23 cellular contexts compared by ENCODE assay signal in the genomic region with DNA sequence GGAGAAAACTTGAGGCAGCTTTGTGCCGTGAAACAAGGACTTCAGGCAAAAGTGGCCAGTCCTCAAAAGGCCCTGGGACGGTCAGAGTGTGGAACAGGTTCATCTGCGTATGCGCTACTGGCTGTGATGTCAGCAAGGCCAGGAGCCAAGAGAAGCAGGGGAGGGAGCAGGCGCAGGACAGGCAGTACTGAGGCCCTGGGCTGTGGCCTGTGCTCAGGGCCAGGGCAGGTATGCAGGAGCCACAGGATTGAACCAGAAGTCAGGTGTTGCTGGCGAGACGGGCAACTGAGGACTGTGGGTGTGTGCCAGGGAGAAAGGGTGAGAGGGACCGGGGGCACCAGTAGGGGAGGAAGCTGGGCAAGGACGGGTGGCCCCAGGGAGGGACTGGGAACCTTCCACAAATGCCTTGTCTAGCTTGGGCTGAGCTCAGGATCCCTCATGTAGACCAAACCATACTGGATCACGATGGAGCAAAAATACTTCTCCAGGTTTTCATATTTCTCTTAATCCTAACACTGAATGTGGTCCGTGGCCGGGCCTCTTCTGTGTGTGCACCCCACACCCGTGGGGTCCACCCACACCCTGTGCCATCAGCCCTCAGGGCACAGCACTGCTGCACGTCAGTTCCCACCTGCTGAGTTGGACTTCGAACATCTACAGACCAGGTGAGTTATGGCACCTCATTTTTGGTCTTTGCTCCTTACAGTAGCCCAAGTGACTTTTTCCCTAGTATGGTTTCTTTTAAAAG. TPM values are rescaled to one million over a fixed set of nuclear protein-coding genes. Genes with fewer than 3 reads are reported as not detected.
DNase-seq lines count a peak whose midpoint lies in the region; ATAC-seq, FAIRE-seq and TF ChIP-seq lines count a peak whose summit lies in the region.
"Had no signal": no experiment of that assay in that cellular context is flagged by ENCODE, and none has a peak within 500 bp of the region (broad histone marks: within the 10 kb centered on the region; RNA-seq: fewer than 3 reads in every experiment).

No MANE protein-coding gene starts in this region.

- peaks cover 9 to 15% of the 10 kb centered on the region in 2 donors for H3K36me3 ChIP-seq in thyroid gland
- H3K36me3 ChIP-seq: BE2C, MG63 had no signal

- H3K4me1 ChIP-seq in thyroid gland: no peaks in the 10 kb centered on the region
- H3K4me1 ChIP-seq: SJSA1 had no signal

- H3K4me3 Mint-ChIP-seq in chondrocyte (ENCODE audit: unreplicated experiment) (no peak overlapping the region), T-helper 17 cell (no peak overlapping the region)

- H3K4me3 ChIP-seq in thyroid gland (replicated peaks in 1 of 3): no peak overlapping the region
- H3K4me3 ChIP-seq: MG63, SJSA1 had no signal

- WGBS in thyroid gland, 2 donors: 87 to 93% methylated on average over 15 of the region's 15 CpGs

- TF ChIP-seq CTCF in GM13977 (IDR thresholded peaks at IDR 0.05; ENCODE audit: extremely low read depth, insufficient read depth, missing control alignments) (no peak), chondrocyte (IDR thresholded peaks at IDR 0.05) (no peak), thyroid gland (IDR thresholded peaks at IDR 0.05) (no peak)

- H3K9me3 Mint-ChIP-seq in chondrocyte (ENCODE audit: low read depth): no peaks in the 10 kb centered on the region

- no peak for FAIRE-seq in GM19239 (lab: Jason Lieb, UNC)
- FAIRE-seq: A204.1, D721Med had no signal

- in situ Hi-C loops in GM13977 (cut with MboI; ENCODE audit: low pct_unique_long_range_greater_than_20kb, low sequenced_read_pairs, unreplicated experiment): no loop called here

- intact Hi-C loops in thyroid gland (cut with DNase I): no loop called here

- peaks cover 29% of the 10 kb centered on the region for H3K36me3 Mint-ChIP-seq in chondrocyte (ENCODE audit: low read depth)
- H3K36me3 Mint-ChIP-seq in T-helper 17 cell (ENCODE audit: low read depth): no peaks in the 10 kb centered on the region

- H3K9me3 ChIP-seq in thyroid gland (no peaks in the 10 kb centered on the region), T-helper 17 cell (ENCODE audit: control insufficient read depth, low read length, poor library complexity, severe bottlenecking) (no peaks in the 10 kb centered on the region)
- H3K9me3 ChIP-seq: BE2C, MG63, SJSA1 had no signal

- no peaks in the 10 kb centered on the region for H3K27me3 ChIP-seq in thyroid gland
- H3K27me3 ChIP-seq: BE2C, MG63, SJSA1 had no signal

- H3K27ac ChIP-seq in thyroid gland: no peak overlapping the region
- H3K27ac ChIP-seq: SJSA1 had no signal

- DNase-seq in GM13977 (ENCODE audit: low spot score) (peak; percentile 7), chondrocyte (ENCODE audit: low spot score) (peak; percentile 68), mesenteric fat pad (ENCODE audit: low spot score) (peak; percentile 67), thyroid gland (peak; percentile 15 to 31), H4 (ENCODE audit: low spot score) (no peak), GM19239 (ENCODE audit: insufficient read length, low spot score) (no peak), T-helper 17 cell (no peak)
- DNase-seq: BE2C, DMS53, EL, GF-D8, GOT3, MG63, NCI-H1048, NCI-H1417 treated with DMSO at 0.1 percent for 48 hours, NCI-H187, NCI-H446 treated with DMSO at 0.1 percent for 48 hours, NCI-H526 treated with DMSO at 0.1 percent for 48 hours, OCI-M1 had no signal

- H3K4me1 Mint-ChIP-seq in chondrocyte (ENCODE audit: low read depth) (peaks cover 5% of the 10 kb centered on the region), T-helper 17 cell (peaks cover 2% of the 10 kb centered on the region)

- H3K27ac Mint-ChIP-seq in chondrocyte (ENCODE audit: unreplicated experiment): no peak overlapping the region
- H3K27ac Mint-ChIP-seq in T-helper 17 cell: no peak overlapping the region

- H3K27me3 Mint-ChIP-seq in chondrocyte (ENCODE audit: low read depth) (no peaks in the 10 kb centered on the region), T-helper 17 cell (no peaks in the 10 kb centered on the region)

- no peak for ATAC-seq in T-helper 17 cell
- ATAC-seq: Right ventricle myocardium inferior had no signal

- TF ChIP-seq POLR2A in thyroid gland (IDR thresholded peaks at IDR 0.05): no peak

RNA-seq across cellular contexts. Expression of gene GINS1, which starts 46.9 kb away (rescaled TPM):
- total RNA-seq in chondrocyte (3.5 to 7.3 TPM (median 4.9 TPM) in 3 replicates), mesenteric fat pad (0.58 TPM), thyroid gland (1 to 10 TPM in 1 of 4 donors, under 1 TPM in 2, not detected in 1; 0.44 to 1.5 (median 0.89) TPM), T-helper 17 cell (under 1 TPM; 0.39 to 0.80 TPM)
- 16.3 and 20.3 TPM in 2 replicates for total RNA-seq in H4 (2014; rRNA removed; shearing (Covaris generic))

Comparison
In these comparisons a context has a peak if more than half of its experiments do, and no peak if none do; other contexts are left out.
1. DNase-seq: peak in GM13977 (single experiment), chondrocyte (single experiment), mesenteric fat pad (single experiment) and thyroid gland (2 of 2); none in H4 (single experiment), GM19239 (single experiment) and T-helper 17 cell (0 of 3).